ENCODE assay signal across 9 cellular contexts in genomic region chr6:130760006-130760405, GRCh38.
DNase-seq lines count a peak whose midpoint lies in the region; ATAC-seq and TF ChIP-seq lines count a peak whose summit lies in the region.
"Had no signal": no experiment of that assay in that cellular context is flagged by ENCODE, and none has a peak within 500 bp of the region (broad histone marks: within the 10 kb centered on the region; RNA-seq: fewer than 3 reads in every experiment).

No MANE protein-coding gene starts in this region.

- TF ChIP-seq CTCF in 22Rv1 (IDR thresholded peaks at IDR 0.05) (peak; percentile 60), GM12874 (IDR thresholded peaks at IDR 0.05; ENCODE audit: insufficient read depth, low read depth, low read length) (peak; percentile 38; the same call in 1 of the 2 replicates), right atrium auricular region (IDR thresholded peaks at IDR 0.05) (no peak)

- H3K27ac ChIP-seq in 22Rv1: no peak overlapping the region
- H3K27ac ChIP-seq in right atrium auricular region: no peak overlapping the region

- no peak overlapping the region for H3K4me3 ChIP-seq in right atrium auricular region

- H3K9me3 ChIP-seq in right atrium auricular region: peaks cover 0 to 3% of the 10 kb centered on the region in 2 donors

- no peak for ATAC-seq in GM18909 (IDR thresholded peaks at IDR 0.05; ENCODE audit: poor library complexity, unreplicated experiment)

- no peaks in the 10 kb centered on the region for H3K36me3 ChIP-seq in right atrium auricular region

- no peaks in the 10 kb centered on the region for H3K27me3 ChIP-seq in right atrium auricular region

- H3K4me1 ChIP-seq in right atrium auricular region: no peaks in the 10 kb centered on the region

- DNase-seq in RKO (ENCODE audit: low spot score) (peak; percentile 60), germinal center (ENCODE audit: low spot score) (peak; percentile 3), right atrium auricular region (ENCODE audit: low spot score) (no peak)
- DNase-seq in activated CD8-positive, alpha-beta memory T cell treated with anti-CD3 and anti-CD28 coated beads, Interleukin-2, amount 50 U/mL, for 4 hours: no peak
- no peak for DNase-seq in activated naive CD4-positive, alpha-beta T cell treated with anti-CD3 and anti-CD28 coated beads, Interleukin-2, amount 50 U/mL, for 16 hours
- DNase-seq: T1000 had no signal

Comparison
In these comparisons a context has a peak if more than half of its experiments do, and no peak if none do; other contexts are left out.
1. CTCF ChIP-seq: peak in 22Rv1 (single experiment) and GM12874 (single experiment); none in right atrium auricular region (0 of 2).
2. DNase-seq: peak in RKO (single experiment) and germinal center (single experiment); none in activated CD8-positive, alpha-beta memory T cell treated with anti-CD3 and anti-CD28 coated beads, Interleukin-2, amount 50 U/mL, for 4 hours (single experiment), right atrium auricular region (single experiment) and activated naive CD4-positive, alpha-beta T cell treated with anti-CD3 and anti-CD28 coated beads, Interleukin-2, amount 50 U/mL, for 16 hours (single experiment).